ENCODE assay signal across 19 cellular contexts in the genomic region with DNA sequence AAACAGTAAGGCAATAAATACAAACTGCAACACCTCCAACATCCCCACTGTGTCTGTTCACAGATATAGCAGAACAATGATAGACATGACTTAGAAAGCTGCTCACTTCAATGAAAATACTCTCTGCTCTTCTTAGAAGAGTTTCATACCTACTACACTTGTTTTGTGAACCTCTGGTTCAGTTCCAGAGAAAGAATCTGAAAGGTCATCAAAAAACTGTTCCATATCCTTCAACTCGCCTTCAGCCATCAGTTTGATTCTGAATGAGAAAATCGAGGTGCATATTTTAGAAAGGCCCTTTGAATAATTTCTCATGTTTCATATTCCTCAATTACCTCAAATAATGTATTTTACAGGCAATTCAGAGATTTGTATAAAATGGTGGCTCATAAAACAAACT. TPM values are rescaled to one million over a fixed set of nuclear protein-coding genes. Genes with fewer than 3 reads are reported as not detected.
DNase-seq lines count a peak whose midpoint lies in the region; ATAC-seq and TF ChIP-seq lines count a peak whose summit lies in the region.
"Had no signal": no experiment of that assay in that cellular context is flagged by ENCODE, and none has a peak within 500 bp of the region (broad histone marks: within the 10 kb centered on the region; RNA-seq: fewer than 3 reads in every experiment).

No MANE protein-coding gene starts in this region.

- no peak overlapping the region for H3K4me3 ChIP-seq in Loucy (ENCODE audit: low read length, poor library complexity, severe bottlenecking)

- no peaks in the 10 kb centered on the region for H3K9me3 Mint-ChIP-seq in activated T-cell treated with anti-CD3 and anti-CD28 coated beads, Interleukin-2, amount 50 U/mL, for 72 hours
- H3K9me3 Mint-ChIP-seq in stimulated activated naive B cell treated with anti-CD40 and anti-IgM and Interleukin-4, amounts not matched to agents 10 μg/mL and 1 μg/mL and 100 μg/mL, for 72 hours: no peaks in the 10 kb centered on the region

- no peak overlapping the region for H3K4me3 Mint-ChIP-seq in activated T-cell treated with anti-CD3 and anti-CD28 coated beads, Interleukin-2, amount 50 U/mL, for 72 hours
- H3K4me3 Mint-ChIP-seq in stimulated activated naive B cell treated with anti-CD40 and anti-IgM and Interleukin-4, amounts not matched to agents 10 μg/mL and 1 μg/mL and 100 μg/mL, for 72 hours: no peak overlapping the region

- H3K9me3 ChIP-seq in Loucy (ENCODE audit: insufficient read depth, low read depth, low read length): no peaks in the 10 kb centered on the region

- no peak for TF ChIP-seq CTCF in Loucy (conservative IDR thresholded peaks at IDR 0.05; ENCODE audit: low read length)

- H3K27me3 ChIP-seq in Loucy (ENCODE audit: insufficient read depth, low read length, poor library complexity, severe bottlenecking): no peaks in the 10 kb centered on the region

- H3K27me3 Mint-ChIP-seq in activated T-cell treated with anti-CD3 and anti-CD28 coated beads, Interleukin-2, amount 50 U/mL, for 72 hours (ENCODE audit: low read depth): no peaks in the 10 kb centered on the region
- no peaks in the 10 kb centered on the region for H3K27me3 Mint-ChIP-seq in stimulated activated naive B cell treated with anti-CD40 and anti-IgM and Interleukin-4, amounts not matched to agents 10 μg/mL and 1 μg/mL and 100 μg/mL, for 72 hours

- H3K9ac ChIP-seq in Loucy (ENCODE audit: low read depth, low read length, poor library complexity, severe bottlenecking): no peak overlapping the region

- H2AFZ ChIP-seq in Loucy (ENCODE audit: low read length): no peak overlapping the region

- H4K20me1 ChIP-seq in Loucy (ENCODE audit: insufficient read depth, low read length, poor library complexity, severe bottlenecking): peaks cover 39% of the 10 kb centered on the region

- peaks cover 56% of the 10 kb centered on the region for H3K79me2 ChIP-seq in Loucy (ENCODE audit: insufficient read depth, low read length)

- H3F3A ChIP-seq in Loucy (ENCODE audit: low read depth): no peaks in the 10 kb centered on the region

- ATAC-seq in activated T-cell treated with anti-CD3 and anti-CD28 coated beads, Interleukin-2, amount 50 U/mL, for 72 hours (replicated peaks in 1 of 2): no peak
- no peak for ATAC-seq in stimulated activated naive B cell treated with anti-CD40 and anti-IgM and Interleukin-4, amounts not matched to agents 10 μg/mL and 1 μg/mL and 100 μg/mL, for 72 hours (replicated peaks)
- no peak for ATAC-seq in GM21390 (IDR thresholded peaks at IDR 0.05; ENCODE audit: unreplicated experiment)
- ATAC-seq: SK-N-SH treated with all-trans-retinoic acid at 6 μM for 48 hours had no signal

- peaks cover 34% of the 10 kb centered on the region for H3K4me1 Mint-ChIP-seq in activated T-cell treated with anti-CD3 and anti-CD28 coated beads, Interleukin-2, amount 50 U/mL, for 72 hours (ENCODE audit: low read depth)
- H3K4me1 Mint-ChIP-seq in stimulated activated naive B cell treated with anti-CD40 and anti-IgM and Interleukin-4, amounts not matched to agents 10 μg/mL and 1 μg/mL and 100 μg/mL, for 72 hours: peaks cover 9 to 19% of the 10 kb centered on the region in 2 donors

- H3K4me1 ChIP-seq in Loucy (ENCODE audit: insufficient read depth, low read length, poor library complexity, severe bottlenecking): peaks cover 20% of the 10 kb centered on the region

- H3K4me2 ChIP-seq in Loucy (ENCODE audit: low read depth, low read length, poor library complexity, severe bottlenecking): peak overlapping the region; percentile 57

- H3K27ac Mint-ChIP-seq in activated T-cell treated with anti-CD3 and anti-CD28 coated beads, Interleukin-2, amount 50 U/mL, for 72 hours: peak overlapping the region; percentile 79
- peak overlapping the region; percentile 65 for H3K27ac Mint-ChIP-seq in stimulated activated naive B cell treated with anti-CD40 and anti-IgM and Interleukin-4, amounts not matched to agents 10 μg/mL and 1 μg/mL and 100 μg/mL, for 72 hours

- H3K36me3 ChIP-seq in Loucy (ENCODE audit: insufficient read depth, low read length): peaks cover 44% of the 10 kb centered on the region; the same call in 1 of the 2 replicates

- peaks cover 6 to 19% of the 10 kb centered on the region in 2 donors for H3K36me3 Mint-ChIP-seq in activated T-cell treated with anti-CD3 and anti-CD28 coated beads, Interleukin-2, amount 50 U/mL, for 72 hours (ENCODE audit: insufficient read depth in 2 of 2)
- H3K36me3 Mint-ChIP-seq in stimulated activated naive B cell treated with anti-CD40 and anti-IgM and Interleukin-4, amounts not matched to agents 10 μg/mL and 1 μg/mL and 100 μg/mL, for 72 hours: peaks cover 24 to 41% of the 10 kb centered on the region in 2 donors

- H3K27ac ChIP-seq in caudate nucleus (ENCODE audit: low read depth, low read length): peak overlapping the region; percentile 29
- H3K27ac ChIP-seq: RWPE1 had no signal

- H3K9me2 ChIP-seq in Loucy (replicated peaks; ENCODE audit: low read depth, low read length): no peaks in the 10 kb centered on the region

- DNase-seq in activated T-cell treated with anti-CD3 and anti-CD28 coated beads, Interleukin-2, amount 50 U/mL, for 72 hours: no peak
- no peak for DNase-seq in activated T-cell treated with anti-CD3 and anti-CD28 coated beads for 4 hours
- no peak for DNase-seq in caudate nucleus (lab: John Stamatoyannopoulos, UW)
- no peak for DNase-seq in stimulated activated naive B cell treated with anti-CD40 and anti-IgM and Interleukin-4, amounts not matched to agents 10 μg/mL and 1 μg/mL and 100 μg/mL, for 72 hours
- no peak for DNase-seq in effector CD4-positive, alpha-beta T cell
- no peak for DNase-seq in NCI-H1694 treated with DMSO at 0.1 percent for 48 hours (lab: John Stamatoyannopoulos, UW)
- DNase-seq: 8988T, AML-193, C1 segment of cervical spinal cord, KBM-7, NCI-H1092, NCI-H1436, NCI-H1930, NCI-H2227 treated with DMSO at 0.1 percent for 48 hours, NCI-H510A had no signal

RNA-seq across cellular contexts. Expression of a gene that starts 5.5 kb away (rescaled TPM):
- total RNA-seq in activated T-cell treated with anti-CD3 and anti-CD28 coated beads, Interleukin-2, amount 50 U/mL, for 72 hours: 100 to 1,000 TPM; 101 to 102 TPM

RNA-seq across cellular contexts. Expression of a gene that starts 50.2 kb away (rescaled TPM):
- 10 to 100 TPM; 22.2 to 25.3 TPM for total RNA-seq in activated T-cell treated with anti-CD3 and anti-CD28 coated beads, Interleukin-2, amount 50 U/mL, for 72 hours

RNA-seq across cellular contexts. Expression of a gene that starts 53.2 kb away (rescaled TPM):
- 10 to 100 TPM; 88.6 to 99.0 TPM for total RNA-seq in activated T-cell treated with anti-CD3 and anti-CD28 coated beads, Interleukin-2, amount 50 U/mL, for 72 hours
